In the genomic region with DNA sequence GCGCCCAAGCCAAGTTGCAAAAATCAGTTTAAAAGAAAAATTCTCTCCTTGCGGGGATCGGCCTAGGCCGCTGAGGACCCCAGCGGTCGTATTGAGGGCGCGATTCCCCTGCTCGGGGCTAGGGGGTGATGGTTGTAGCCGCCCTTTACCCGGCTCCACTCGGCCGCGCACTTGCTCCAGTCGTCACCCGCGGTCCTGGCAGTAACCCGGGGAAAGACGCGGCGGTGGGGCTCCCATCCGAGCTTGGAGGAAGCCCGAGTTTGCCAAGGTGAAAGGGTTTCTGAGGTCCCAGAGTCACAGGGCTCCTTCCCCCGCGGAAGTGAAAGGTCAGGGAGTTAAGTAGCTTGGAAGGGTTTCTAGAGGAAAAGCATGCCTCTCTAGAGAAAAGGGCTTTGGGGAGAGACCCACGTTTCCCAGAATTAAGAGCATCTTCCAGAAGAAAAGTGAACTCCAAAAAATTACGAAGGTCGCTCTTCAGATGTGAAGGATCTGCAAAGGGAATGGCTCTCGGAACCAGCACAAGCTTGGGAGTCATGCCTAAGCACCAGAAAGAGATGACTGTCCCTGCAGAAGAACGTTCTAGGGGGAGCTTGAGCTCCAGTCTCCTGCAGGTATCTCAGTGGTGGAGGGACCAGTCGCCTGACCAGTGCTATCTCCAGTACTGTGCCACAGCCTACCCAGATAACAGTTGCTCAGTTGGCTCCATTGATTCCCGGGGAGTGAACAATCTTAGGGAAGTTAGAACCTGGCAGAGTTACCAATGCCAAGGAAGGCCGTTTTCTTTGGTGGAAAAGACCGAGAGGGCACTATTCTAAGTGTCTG, we compare ENCODE assay signal across 8 cellular contexts. TPM values are rescaled to one million over a fixed set of nuclear protein-coding genes. Genes with fewer than 3 reads are reported as not detected.
A peak's percentile ranks its signal among the peaks of the same experiment; 100 is the strongest.
DNase-seq lines count a peak whose midpoint lies in the region; ATAC-seq and TF ChIP-seq lines count a peak whose summit lies in the region.

No MANE protein-coding gene starts in this region.

- peak overlapping the region; percentile 87 for H3K4me3 Mint-ChIP-seq in osteocyte (ENCODE audit: unreplicated experiment)

- intact Hi-C loops in head of caudate nucleus (cut with DNase I): loop anchor here (1.0 to 5.0 kb wide), 3 partner anchors 36 to 444 kb away; a partner anchor contains a TSS

- ATAC-seq in HG02759 (IDR thresholded peaks at IDR 0.05; ENCODE audit: unreplicated experiment): peak; percentile 13

- H3K27me3 Mint-ChIP-seq in osteocyte (ENCODE audit: unreplicated experiment): no peaks in the 10 kb centered on the region

- no peaks in the 10 kb centered on the region for H3K36me3 Mint-ChIP-seq in osteocyte (ENCODE audit: unreplicated experiment)

- peak overlapping the region; percentile 78 for H3K27ac Mint-ChIP-seq in osteocyte (ENCODE audit: unreplicated experiment)

- H3K9me3 Mint-ChIP-seq in osteocyte (ENCODE audit: unreplicated experiment): no peaks in the 10 kb centered on the region

- DNase-seq in NCI-H146 (lab: John Stamatoyannopoulos, UW): peak; percentile 55
- no peak for DNase-seq in NCI-H146 treated with DMSO at 0.1 percent for 48 hours (lab: John Stamatoyannopoulos, UW; ENCODE audit: unreplicated experiment)
- DNase-seq in NOMO-1 treated with DMSO at 0.1 percent for 48 hours (lab: John Stamatoyannopoulos, UW; ENCODE audit: unreplicated experiment): peak; percentile 30
- DNase-seq in activated naive CD4-positive, alpha-beta T cell treated with Interleukin-2 at 50 U/mL for 16 hours: peak; percentile 42
- DNase-seq in head of caudate nucleus: peak in 37 of 42 donors; percentile 7 to 69 (median 44)
- DNase-seq in osteocyte (ENCODE audit: extremely low spot score, unreplicated experiment): no peak
- no peak for DNase-seq in NCI-H187 (lab: John Stamatoyannopoulos, UW)

- no peak for TF ChIP-seq CTCF in osteocyte (IDR thresholded peaks at IDR 0.05)

- peaks cover 27% of the 10 kb centered on the region for H3K4me1 Mint-ChIP-seq in osteocyte (ENCODE audit: unreplicated experiment)

RNA-seq across cellular contexts. Expression of a gene that starts 0.9 kb away (rescaled TPM):
- total RNA-seq in osteocyte: 44.0 and 44.1 TPM in 2 replicates

RNA-seq across cellular contexts. Expression of a gene that starts 36.6 kb away (rescaled TPM):
- total RNA-seq in osteocyte: 45.8 and 46.2 TPM in 2 replicates

Comparison
In these comparisons a context has a peak if more than half of its experiments do, and no peak if none do; other contexts are left out.
1. DNase-seq: peak in NCI-H146 (single experiment), NOMO-1 treated with DMSO at 0.1 percent for 48 hours (single experiment), activated naive CD4-positive, alpha-beta T cell treated with Interleukin-2 at 50 U/mL for 16 hours (single experiment) and head of caudate nucleus (37 of 42); none in NCI-H146 treated with DMSO at 0.1 percent for 48 hours (single experiment), osteocyte (single experiment) and NCI-H187 (0 of 2).